1 cellular context compared by ENCODE assay signal in genomic region chr2:240934701-240935100, GRCh38.
TF ChIP-seq lines count a peak whose summit lies in the region.

No MANE protein-coding gene starts in this region.

TF ChIP-seq in WTC11, 78 proteins besides CTCF, POLR2A, EP300 and RAD21 (continued from another document):
- no peak for TF ChIP-seq ZNF532 (CRISPR knock-in tag; IDR thresholded peaks at IDR 0.05; ENCODE audit: borderline replicate concordance)
- no peak for TF ChIP-seq ARID4B (CRISPR knock-in tag; IDR thresholded peaks at IDR 0.05; ENCODE audit: borderline replicate concordance)
- TF ChIP-seq IRF1 (CRISPR knock-in tag; IDR thresholded peaks at IDR 0.05), result no peak
- no peak for TF ChIP-seq ZNF281 (CRISPR knock-in tag; IDR thresholded peaks at IDR 0.05)
- TF ChIP-seq MLX (CRISPR knock-in tag; IDR thresholded peaks at IDR 0.05), result no peak
- TF ChIP-seq MAX (CRISPR knock-in tag; IDR thresholded peaks at IDR 0.05), result no peak
- no peak for TF ChIP-seq ZBTB43 (CRISPR knock-in tag; IDR thresholded peaks at IDR 0.05)
